20 cellular contexts compared by ENCODE assay signal in the genomic region with DNA sequence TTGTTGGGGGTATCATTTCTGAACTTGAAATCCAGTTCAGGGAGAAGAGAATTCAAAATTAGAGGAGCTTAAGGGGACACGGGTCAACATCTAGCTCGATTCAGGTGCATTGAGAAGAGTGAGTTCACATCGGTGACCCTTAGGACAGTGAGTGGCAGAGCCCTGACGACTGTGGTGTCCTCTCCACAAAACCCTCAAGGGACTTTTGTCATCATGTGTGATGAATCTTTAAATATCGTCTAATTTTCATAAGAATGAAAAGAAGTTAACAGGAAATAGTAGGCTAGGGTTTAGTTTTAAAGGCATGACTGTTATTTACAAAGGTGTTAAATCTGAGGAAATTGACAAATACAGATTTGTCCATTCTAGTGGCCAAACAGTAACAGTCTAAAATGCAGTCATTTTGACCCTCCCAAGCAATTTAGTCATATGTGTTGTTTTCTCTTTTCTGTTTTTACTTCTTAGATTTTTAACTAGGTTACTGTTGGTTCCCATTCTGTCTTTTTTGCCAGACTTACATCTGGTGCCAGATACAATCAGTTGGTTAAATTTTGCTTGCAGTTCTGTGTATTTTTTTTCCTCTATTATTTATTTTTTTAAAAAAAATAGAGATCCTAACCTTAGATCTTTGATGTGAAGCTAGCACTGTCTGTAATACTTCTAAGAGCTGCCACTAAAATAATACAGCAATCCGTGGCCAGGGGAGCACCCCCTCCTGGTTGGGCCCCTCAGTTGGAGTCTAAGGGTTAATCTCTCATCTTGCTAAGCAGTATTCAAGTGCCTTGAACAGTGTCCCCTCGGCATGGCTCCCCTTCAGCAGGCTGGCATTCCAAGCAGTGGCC.
"Had no signal": no experiment of that assay in that cellular context is flagged by ENCODE, and none has a peak within 500 bp of the region (broad histone marks: within the 10 kb centered on the region; RNA-seq: fewer than 3 reads in every experiment).

No MANE protein-coding gene starts in this region.

- H3K4me1 ChIP-seq: stomach had no signal

- H3K27me3 ChIP-seq: cardiac muscle cell, pancreas, right lobe of liver, stomach had no signal

- ATAC-seq: activated CD4-positive, alpha-beta T cell treated with anti-CD3 and anti-CD28 coated beads for 36 hours; activated CD8-positive, alpha-beta memory T cell treated with anti-CD3 and anti-CD28 coated beads, Interleukin-2, amount 10 ng/mL, durations not matched to agents 7 days and 5 days; mucosa of descending colon had no signal

- H3K4me1 Mint-ChIP-seq: activated CD4-positive, alpha-beta memory T cell treated with anti-CD3 and anti-CD28 coated beads, Interleukin-2, amount 10 ng/mL, durations not matched to agents 7 days and 5 days; activated CD4-positive, alpha-beta T cell treated with anti-CD3 and anti-CD28 coated beads for 36 hours; activated CD8-positive, alpha-beta memory T cell treated with anti-CD3 and anti-CD28 coated beads, Interleukin-2, amount 10 ng/mL, durations not matched to agents 7 days and 5 days; activated naive CD8-positive, alpha-beta T cell treated with anti-CD3 and anti-CD28 coated beads for 36 hours had no signal

- DNase-seq: activated CD4-positive, alpha-beta memory T cell treated with anti-CD3 and anti-CD28 coated beads, Interleukin-2, amount 10 ng/mL, durations not matched to agents 7 days and 5 days; activated CD4-positive, alpha-beta T cell treated with anti-CD3 and anti-CD28 coated beads for 36 hours; activated CD8-positive, alpha-beta memory T cell treated with anti-CD3 and anti-CD28 coated beads, Interleukin-2, amount 10 ng/mL, durations not matched to agents 7 days and 5 days; activated naive CD4-positive, alpha-beta T cell; activated naive CD8-positive, alpha-beta T cell treated with anti-CD3 and anti-CD28 coated beads for 36 hours; amniotic stem cell; effector memory CD4-positive, alpha-beta T cell; mesenchymal stem cell; mucosa of descending colon; naive B cell; right lobe of liver; small intestine; stimulated activated CD4-positive, alpha-beta T cell treated with anti-CD3 and anti-CD28 coated beads, Interleukin-15, amount 100 ng/mL, for 24 hours; stimulated activated CD4-positive, alpha-beta T cell treated with anti-CD3 and anti-CD28 coated beads, Interleukin-2, amount 100 ng/mL, for 48 hours; stomach; WERI-Rb-1 had no signal

- H3K4me3 Mint-ChIP-seq: activated CD4-positive, alpha-beta memory T cell treated with anti-CD3 and anti-CD28 coated beads, Interleukin-2, amount 10 ng/mL, durations not matched to agents 7 days and 5 days; activated CD4-positive, alpha-beta T cell treated with anti-CD3 and anti-CD28 coated beads for 36 hours; activated CD8-positive, alpha-beta memory T cell treated with anti-CD3 and anti-CD28 coated beads, Interleukin-2, amount 10 ng/mL, durations not matched to agents 7 days and 5 days; activated naive CD8-positive, alpha-beta T cell treated with anti-CD3 and anti-CD28 coated beads for 36 hours; dendritic cell treated with granulocyte-macrophage colony-stimulating factor and Interleukin-4, amounts not matched to agents 40 ng/mL and 50 ng/mL, for 4 days; naive B cell; type B pancreatic cell had no signal

- H3K9me3 ChIP-seq: mucosa of descending colon, pancreas, right lobe of liver, stomach had no signal

- H3K27ac Mint-ChIP-seq: activated CD4-positive, alpha-beta memory T cell treated with anti-CD3 and anti-CD28 coated beads, Interleukin-2, amount 10 ng/mL, durations not matched to agents 7 days and 5 days; activated CD4-positive, alpha-beta T cell treated with anti-CD3 and anti-CD28 coated beads for 36 hours; activated CD8-positive, alpha-beta memory T cell treated with anti-CD3 and anti-CD28 coated beads, Interleukin-2, amount 10 ng/mL, durations not matched to agents 7 days and 5 days; activated naive CD8-positive, alpha-beta T cell treated with anti-CD3 and anti-CD28 coated beads for 36 hours; dendritic cell treated with granulocyte-macrophage colony-stimulating factor and Interleukin-4, amounts not matched to agents 40 ng/mL and 50 ng/mL, for 4 days; type B pancreatic cell had no signal

- H3K9me3 Mint-ChIP-seq: activated CD4-positive, alpha-beta memory T cell treated with anti-CD3 and anti-CD28 coated beads, Interleukin-2, amount 10 ng/mL, durations not matched to agents 7 days and 5 days; activated naive CD8-positive, alpha-beta T cell treated with anti-CD3 and anti-CD28 coated beads for 36 hours; dendritic cell treated with granulocyte-macrophage colony-stimulating factor and Interleukin-4, amounts not matched to agents 40 ng/mL and 50 ng/mL, for 4 days; naive B cell; type B pancreatic cell had no signal

- H3K27me3 Mint-ChIP-seq: activated CD4-positive, alpha-beta memory T cell treated with anti-CD3 and anti-CD28 coated beads, Interleukin-2, amount 10 ng/mL, durations not matched to agents 7 days and 5 days; activated CD4-positive, alpha-beta T cell treated with anti-CD3 and anti-CD28 coated beads for 36 hours; activated CD8-positive, alpha-beta memory T cell treated with anti-CD3 and anti-CD28 coated beads, Interleukin-2, amount 10 ng/mL, durations not matched to agents 7 days and 5 days; activated naive CD8-positive, alpha-beta T cell treated with anti-CD3 and anti-CD28 coated beads for 36 hours; dendritic cell treated with granulocyte-macrophage colony-stimulating factor and Interleukin-4, amounts not matched to agents 40 ng/mL and 50 ng/mL, for 4 days; naive B cell; type B pancreatic cell had no signal

- H3K36me3 Mint-ChIP-seq: activated CD8-positive, alpha-beta memory T cell treated with anti-CD3 and anti-CD28 coated beads, Interleukin-2, amount 10 ng/mL, durations not matched to agents 7 days and 5 days had no signal

- H3K4me3 ChIP-seq: cardiac muscle cell, mucosa of descending colon, pancreas, right lobe of liver, stomach had no signal

- H3K36me3 ChIP-seq: pancreas had no signal

- H3K27ac ChIP-seq: cardiac muscle cell, pancreas, right lobe of liver, stomach, WERI-Rb-1 had no signal
